Comparison of ENCODE assay signal across 10 cellular contexts in the genomic region with DNA sequence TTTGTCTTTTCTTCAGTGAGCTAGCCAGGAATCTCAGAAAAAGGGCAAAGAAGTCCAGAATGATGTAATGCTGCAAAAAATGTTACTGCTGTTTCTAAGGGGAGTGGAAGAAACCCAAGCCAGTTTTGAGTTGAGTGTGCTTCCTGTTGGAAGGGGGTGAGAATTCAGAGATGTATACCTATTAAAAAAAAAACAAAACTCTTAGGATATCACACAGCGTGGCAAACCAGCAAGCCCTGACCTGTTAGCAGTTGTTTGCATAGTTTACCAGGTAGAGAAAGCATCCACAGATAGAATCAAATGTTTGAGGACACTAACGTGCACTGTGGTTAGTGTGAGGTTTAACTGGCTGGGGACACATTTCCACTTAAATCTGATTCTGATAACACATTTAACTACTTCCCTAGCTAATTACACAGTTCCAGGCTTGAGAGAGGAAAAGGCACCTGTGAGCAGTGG. TPM values are rescaled to one million over a fixed set of nuclear protein-coding genes. Genes with fewer than 3 reads are reported as not detected.
A peak's percentile ranks its signal among the peaks of the same experiment; 100 is the strongest.
DNase-seq lines count a peak whose midpoint lies in the region; ATAC-seq, FAIRE-seq and TF ChIP-seq lines count a peak whose summit lies in the region.
"Had no signal": no experiment of that assay in that cellular context is flagged by ENCODE, and none has a peak within 500 bp of the region (broad histone marks: within the 10 kb centered on the region; RNA-seq: fewer than 3 reads in every experiment).

No MANE protein-coding gene starts in this region.

- H2AFZ ChIP-seq in astrocyte (ENCODE audit: low read depth, low read length): no peak overlapping the region

- peaks cover 10% of the 10 kb centered on the region for H3K4me1 Mint-ChIP-seq in activated naive CD8-positive, alpha-beta T cell treated with anti-CD3 and anti-CD28 coated beads, Interleukin-2, amount 50 U/mL, for 24 hours
- H3K4me1 Mint-ChIP-seq in activated naive CD8-positive, alpha-beta T cell treated with anti-CD3 and anti-CD28 coated beads for 36 hours: peaks cover 7% of the 10 kb centered on the region
- H3K4me1 Mint-ChIP-seq in astrocyte (ENCODE audit: low read depth, unreplicated experiment): peaks cover 73% of the 10 kb centered on the region

- no peak for DNase-seq in activated naive CD8-positive, alpha-beta T cell treated with anti-CD3 and anti-CD28 coated beads, Interleukin-2, amount 50 U/mL, for 24 hours
- DNase-seq in activated naive CD8-positive, alpha-beta T cell treated with anti-CD3 and anti-CD28 coated beads for 36 hours: no peak
- DNase-seq in astrocyte (ENCODE audit: low read depth): peak; percentile 78
- no peak for DNase-seq in thoracic aorta (ENCODE audit: low spot score)
- no peak for DNase-seq in esophagus muscularis mucosa (ENCODE audit: extremely low spot score)
- DNase-seq in substantia nigra (lab: John Stamatoyannopoulos, UW): no peak
- DNase-seq in transverse colon: no peak

- peak overlapping the region; percentile 13 for H3K4me3 Mint-ChIP-seq in activated naive CD8-positive, alpha-beta T cell treated with anti-CD3 and anti-CD28 coated beads, Interleukin-2, amount 50 U/mL, for 24 hours
- H3K4me3 Mint-ChIP-seq in activated naive CD8-positive, alpha-beta T cell treated with anti-CD3 and anti-CD28 coated beads for 36 hours: no peak overlapping the region
- H3K4me3 Mint-ChIP-seq in astrocyte (ENCODE audit: unreplicated experiment): peak overlapping the region; percentile 27

- H3K4me2 ChIP-seq in astrocyte (ENCODE audit: low read length): peak overlapping the region; percentile 66
- H3K4me2 ChIP-seq: BLaER1 had no signal

- peaks cover 98% of the 10 kb centered on the region for H3K79me2 ChIP-seq in astrocyte (ENCODE audit: insufficient read depth, low read length)

- no peak for FAIRE-seq in astrocyte (lab: Jason Lieb, UNC)

- peaks cover 29% of the 10 kb centered on the region for H3K36me3 ChIP-seq in astrocyte (ENCODE audit: insufficient read depth, low read length)
- H3K36me3 ChIP-seq in thoracic aorta: no peaks in the 10 kb centered on the region
- H3K36me3 ChIP-seq in esophagus muscularis mucosa: no peaks in the 10 kb centered on the region
- H3K36me3 ChIP-seq in transverse colon: no peaks in the 10 kb centered on the region

- H3K4me3 ChIP-seq in astrocyte (ENCODE audit: insufficient read depth, low read depth, low read length) (no peak overlapping the region), thoracic aorta (peak overlapping the region; percentile 53), esophagus muscularis mucosa (no peak overlapping the region), transverse colon (no peak overlapping the region)
- H3K4me3 ChIP-seq: BLaER1 had no signal

- TF ChIP-seq POLR2A in esophagus muscularis mucosa (IDR thresholded peaks at IDR 0.05; ENCODE audit: low read depth) (no peak), transverse colon (IDR thresholded peaks at IDR 0.05) (no peak)

- TF ChIP-seq CTCF in astrocyte (IDR thresholded peaks at IDR 0.05; ENCODE audit: insufficient read depth, low read depth, low read length): no peak
- no peak for TF ChIP-seq CTCF in thoracic aorta (IDR thresholded peaks at IDR 0.05)
- TF ChIP-seq CTCF in esophagus muscularis mucosa (IDR thresholded peaks at IDR 0.05): no peak
- no peak for TF ChIP-seq CTCF in transverse colon (IDR thresholded peaks at IDR 0.05)

- WGBS in esophagus muscularis mucosa: 55% methylated on average over 2 of the region's 2 CpGs
- 60% methylated on average over 2 of the region's 2 CpGs; no CpG with 5 or more reads in 1 of the 2 donors for WGBS in transverse colon (ENCODE audit: low coverage in 1 of 2), 2 donors

- TF ChIP-seq EP300 in esophagus muscularis mucosa (IDR thresholded peaks at IDR 0.05) (no peak), transverse colon (IDR thresholded peaks at IDR 0.05; ENCODE audit: low read depth) (no peak)

- H3K9me3 ChIP-seq in astrocyte (ENCODE audit: insufficient read depth, low read depth, low read length): no peaks in the 10 kb centered on the region
- H3K9me3 ChIP-seq in thoracic aorta: no peaks in the 10 kb centered on the region
- H3K9me3 ChIP-seq in esophagus muscularis mucosa: no peaks in the 10 kb centered on the region
- no peaks in the 10 kb centered on the region for H3K9me3 ChIP-seq in transverse colon
- H3K9me3 ChIP-seq: BLaER1 had no signal

- no peak for ATAC-seq in activated naive CD8-positive, alpha-beta T cell treated with anti-CD3 and anti-CD28 coated beads, Interleukin-2, amount 50 U/mL, for 24 hours
- ATAC-seq in HG03064 (IDR thresholded peaks at IDR 0.05; ENCODE audit: low read depth, unreplicated experiment) (peak; percentile 70), thoracic aorta (ENCODE audit: insufficient number of reproducible peaks, low FRiP score, low read depth) (no peak)

- H3K27me3 Mint-ChIP-seq in activated naive CD8-positive, alpha-beta T cell treated with anti-CD3 and anti-CD28 coated beads, Interleukin-2, amount 50 U/mL, for 24 hours: no peaks in the 10 kb centered on the region
- peaks cover 16% of the 10 kb centered on the region for H3K27me3 Mint-ChIP-seq in activated naive CD8-positive, alpha-beta T cell treated with anti-CD3 and anti-CD28 coated beads for 36 hours
- no peaks in the 10 kb centered on the region for H3K27me3 Mint-ChIP-seq in astrocyte (ENCODE audit: low read depth, unreplicated experiment)

- H3K27ac ChIP-seq in astrocyte (ENCODE audit: low read depth, low read length) (peak overlapping the region; percentile 62), thoracic aorta (peak overlapping the region; percentile 9 to 72), esophagus muscularis mucosa (replicated peaks in 1 of 4) (no peak overlapping the region), substantia nigra (ENCODE audit: low read depth, low read length, poor library complexity, severe bottlenecking) (no peak overlapping the region), transverse colon (no peak overlapping the region)
- H3K27ac ChIP-seq: BLaER1 had no signal

- peak overlapping the region; percentile 54 for H3K9ac ChIP-seq in astrocyte (ENCODE audit: low read length)
- H3K9ac ChIP-seq: BLaER1 had no signal

- H3K27ac Mint-ChIP-seq in activated naive CD8-positive, alpha-beta T cell treated with anti-CD3 and anti-CD28 coated beads, Interleukin-2, amount 50 U/mL, for 24 hours: peak overlapping the region; percentile 47
- H3K27ac Mint-ChIP-seq in activated naive CD8-positive, alpha-beta T cell treated with anti-CD3 and anti-CD28 coated beads for 36 hours: no peak overlapping the region
- peak overlapping the region; percentile 79 for H3K27ac Mint-ChIP-seq in astrocyte (ENCODE audit: unreplicated experiment)

- H3K4me1 ChIP-seq in astrocyte (ENCODE audit: insufficient read depth, low read length) (peaks cover 51% of the 10 kb centered on the region), thoracic aorta (ENCODE audit: control insufficient read depth in 1 of 2, low read depth in 2 of 2) (peaks cover 11 to 23% of the 10 kb centered on the region in 2 donors), esophagus muscularis mucosa (no peaks in the 10 kb centered on the region), transverse colon (no peaks in the 10 kb centered on the region)

- no peaks in the 10 kb centered on the region for H3K9me3 Mint-ChIP-seq in activated naive CD8-positive, alpha-beta T cell treated with anti-CD3 and anti-CD28 coated beads, Interleukin-2, amount 50 U/mL, for 24 hours
- no peaks in the 10 kb centered on the region for H3K9me3 Mint-ChIP-seq in activated naive CD8-positive, alpha-beta T cell treated with anti-CD3 and anti-CD28 coated beads for 36 hours
- H3K9me3 Mint-ChIP-seq in astrocyte (ENCODE audit: unreplicated experiment): no peaks in the 10 kb centered on the region

- H3K27me3 ChIP-seq in astrocyte (ENCODE audit: insufficient read depth, low read length) (no peaks in the 10 kb centered on the region), thoracic aorta (replicated peaks; ENCODE audit: insufficient read depth) (no peaks in the 10 kb centered on the region), esophagus muscularis mucosa (peaks cover 0 to 33% (median 0%) of the 10 kb centered on the region in 4 donors), transverse colon (no peaks in the 10 kb centered on the region)
- H3K27me3 ChIP-seq: BLaER1 had no signal

- in situ Hi-C loops in transverse colon (cut with MboI; ENCODE audit: low pct_ligation_motif_present in 1 of 4, low pct_unique_long_range_greater_than_20kb in 1 of 4, low sequenced_read_pairs in 3 of 4): loop anchor here in 1 of 4 donors (10.0 kb wide), 1 partner anchor 1056 kb away; no protein-coding TSS in a partner anchor

- intact Hi-C loops in esophagus muscularis mucosa (cut with DNase I) (no loop called here), transverse colon (cut with DNase I; ENCODE audit: low total_unique reads) (no loop called here)

- peaks cover 81% of the 10 kb centered on the region for H4K20me1 ChIP-seq in astrocyte (ENCODE audit: insufficient read depth, low read length)
- H4K20me1 ChIP-seq: BLaER1 had no signal

- H3K36me3 Mint-ChIP-seq in activated naive CD8-positive, alpha-beta T cell treated with anti-CD3 and anti-CD28 coated beads, Interleukin-2, amount 50 U/mL, for 24 hours (ENCODE audit: low read depth): peaks cover 3% of the 10 kb centered on the region
- H3K36me3 Mint-ChIP-seq in activated naive CD8-positive, alpha-beta T cell treated with anti-CD3 and anti-CD28 coated beads for 36 hours: no peaks in the 10 kb centered on the region
- peaks cover 21% of the 10 kb centered on the region for H3K36me3 Mint-ChIP-seq in astrocyte (ENCODE audit: low read depth, unreplicated experiment)

RNA-seq across cellular contexts. Expression of gene BASP1, which starts 11.4 kb away (rescaled TPM):
- total RNA-seq in activated naive CD8-positive, alpha-beta T cell treated with anti-CD3 and anti-CD28 coated beads for 36 hours: under 1 TPM; 0.66 to 0.85 TPM
- total RNA-seq in astrocyte (260 and 273 TPM in 2 replicates), thoracic aorta (10 to 100 TPM; 37.1 to 48.8 TPM), esophagus muscularis mucosa (10 to 100 TPM in 1 of 4 donors, 1 to 10 TPM in 3; 5.4 to 19.7 (median 6.6) TPM), transverse colon (10 to 100 TPM in 2 of 4 donors, 1 to 10 TPM in 2; 1.5 to 36.4 (median 9.2) TPM)
- total RNA-seq: T-helper 2 cell treated with Interferon-gamma antibody and Interleukin-4, amounts not matched to agents 100 ng/mL and 5 ng/mL, for 36 hours had no signal

Comparison
In these comparisons a context has a peak if more than half of its experiments do, and no peak if none do; other contexts are left out.
1. H3K27ac ChIP-seq: peak in astrocyte (single experiment) and thoracic aorta (2 of 2); none in esophagus muscularis mucosa (0 of 4), substantia nigra (single experiment) and transverse colon (0 of 4).